Comparison of ENCODE assay signal across 8 cellular contexts in the genomic region with DNA sequence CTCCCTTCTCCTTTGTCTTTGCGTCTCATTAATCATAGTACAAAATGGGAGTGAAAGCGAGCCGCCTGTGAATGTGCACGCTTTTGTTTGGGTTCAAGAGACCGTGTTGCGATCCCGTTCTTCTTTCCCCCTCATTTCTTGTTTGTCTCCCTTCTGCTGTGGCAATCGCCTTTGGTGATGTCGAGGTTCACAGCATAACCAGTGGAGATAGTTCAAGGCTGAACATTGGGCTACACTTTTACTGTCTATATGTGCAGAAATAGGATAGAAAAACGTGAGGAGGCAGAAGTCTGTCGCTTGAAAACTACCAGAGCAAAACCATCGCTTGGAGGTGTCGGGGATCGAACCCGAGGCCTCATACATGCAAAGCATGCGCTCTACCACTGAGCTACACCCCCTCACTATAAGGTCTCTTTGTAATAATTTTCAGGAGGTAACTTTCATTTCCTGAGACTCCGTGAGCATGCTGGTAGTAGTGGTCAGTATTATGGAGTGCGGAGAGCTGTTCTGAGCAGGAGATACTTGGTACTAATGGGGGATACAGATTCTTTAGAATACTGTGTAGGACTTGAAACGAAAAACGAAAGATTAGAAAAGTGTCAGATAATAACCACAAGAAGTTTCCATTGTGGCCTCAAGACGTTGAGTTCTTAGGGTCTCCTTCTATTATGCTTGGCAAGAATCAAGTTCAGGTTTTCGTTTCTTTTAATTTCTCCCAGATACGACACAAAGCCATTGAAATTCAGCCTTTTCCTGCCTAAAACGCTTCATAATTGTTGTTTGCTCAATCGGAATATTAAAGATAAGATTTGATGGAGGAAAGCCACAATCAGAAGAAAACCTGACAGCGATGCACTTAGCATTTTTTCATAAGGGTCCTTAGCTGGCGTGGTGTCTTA.
DNase-seq lines count a peak whose midpoint lies in the region; ATAC-seq and TF ChIP-seq lines count a peak whose summit lies in the region.

No MANE protein-coding gene starts in this region.

- H3K27me3 ChIP-seq in Caco-2 (replicated peaks; ENCODE audit: control insufficient read depth, insufficient read depth, low read length): no peaks in the 10 kb centered on the region
- H3K27me3 ChIP-seq in HCT116 (ENCODE audit: insufficient read depth, low read length): no peaks in the 10 kb centered on the region

- peak overlapping the region; percentile 45 for H3K27ac Mint-ChIP-seq in Caco-2 (ENCODE audit: unreplicated experiment)
- H3K27ac Mint-ChIP-seq in activated T-helper 1 cell treated with anti-CD3 and anti-CD28 coated beads, Interleukin-12 subunit alpha, Interleukin-12 subunit beta, Interleukin-2, Interleukin-4 antibody, amounts not matched to agents 30 ng/mL and 10 ng/mL and 1 ng/mL, durations not matched to agents 14 hours and 24 hours and 36 hours: no peak overlapping the region

- no peaks in the 10 kb centered on the region for H3K9me3 ChIP-seq in Caco-2
- no peaks in the 10 kb centered on the region for H3K9me3 ChIP-seq in HCT116 (ENCODE audit: control insufficient read depth in 1 of 2, insufficient read depth in 1 of 2, low read depth in 1 of 2, low read length in 2 of 2)

- H3K9me2 ChIP-seq in HCT116 (ENCODE audit: insufficient read depth): no peaks in the 10 kb centered on the region

- TF ChIP-seq CTCF in Caco-2 (IDR thresholded peaks at IDR 0.05; ENCODE audit: insufficient read depth in 1 of 2, low read depth in 1 of 2, low read length in 1 of 2, severe bottlenecking in 1 of 2, unreplicated experiment in 1 of 2) (no peak), HCT116 (IDR thresholded peaks at IDR 0.05 in 2 of 3, conservative IDR thresholded peaks at IDR 0.05 in 1 of 3; ENCODE audit: borderline replicate concordance in 1 of 3, insufficient read depth in 1 of 3, low read depth in 2 of 3, low read length in 2 of 3) (no peak)

- peaks cover 10% of the 10 kb centered on the region for H3K36me3 Mint-ChIP-seq in Caco-2 (ENCODE audit: insufficient read depth, unreplicated experiment)
- peaks cover 2% of the 10 kb centered on the region for H3K36me3 Mint-ChIP-seq in activated T-helper 1 cell treated with anti-CD3 and anti-CD28 coated beads, Interleukin-12 subunit alpha, Interleukin-12 subunit beta, Interleukin-2, Interleukin-4 antibody, amounts not matched to agents 30 ng/mL and 10 ng/mL and 1 ng/mL, durations not matched to agents 14 hours and 24 hours and 36 hours (ENCODE audit: low read depth)

- peak overlapping the region; percentile 77 for H3K4me2 ChIP-seq in HCT116 (ENCODE audit: low read length)

- H3K4me1 ChIP-seq in Caco-2 (peaks cover 4% of the 10 kb centered on the region; the same call in 1 of the 2 replicates), HCT116 (ENCODE audit: control insufficient read depth in 1 of 2, insufficient read depth in 2 of 2, low read length in 2 of 2) (peaks cover 0 to 8% of the 10 kb centered on the region in 2 experiments; a peak in 1 of 4 replicates)

- peak overlapping the region; percentile 7; the same call in 1 of the 2 replicates for H3K4me3 ChIP-seq in Caco-2 (ENCODE audit: low read depth, low read length)
- H3K4me3 ChIP-seq in HCT116 (replicated peaks in 1 of 2; ENCODE audit: low read depth in 1 of 2, low read length in 2 of 2): peak overlapping the region; percentile 34 to 46

- peak; percentile 69 to 73 for DNase-seq in Caco-2
- no peak for DNase-seq in HCT116 (ENCODE audit: low read depth, low spot score)
- peak; percentile 98 for DNase-seq in OCI-M2 (lab: John Stamatoyannopoulos, UW; ENCODE audit: unreplicated experiment)
- peak; percentile 71 to 77 for DNase-seq in erythroblast (lab: John Stamatoyannopoulos, UW)
- no peak for DNase-seq in occipital lobe (lab: John Stamatoyannopoulos, UW)
- DNase-seq in activated T-helper 1 cell treated with anti-CD3 and anti-CD28 coated beads, Interleukin-12 subunit alpha, Interleukin-12 subunit beta, Interleukin-2, Interleukin-4 antibody, amounts not matched to agents 30 ng/mL and 10 ng/mL and 1 ng/mL, durations not matched to agents 14 hours and 24 hours and 36 hours (ENCODE audit: low spot score): no peak

- intact Hi-C loops in Caco-2 (cut with micrococcal nuclease; ENCODE audit: unreplicated experiment) (no loop called here), HCT116 (cut with micrococcal nuclease) (no loop called here)
- intact Hi-C loops in activated T-helper 1 cell treated with anti-CD3 and anti-CD28 coated beads, Interleukin-12 subunit alpha, Interleukin-12 subunit beta, Interleukin-2, Interleukin-4 antibody, amounts not matched to agents 30 ng/mL and 10 ng/mL and 1 ng/mL, durations not matched to agents 14 hours and 24 hours and 36 hours (cut with micrococcal nuclease): loop anchor here (10.0 kb wide), 2 partner anchors 182 to 1262 kb away; no protein-coding TSS in a partner anchor

- ATAC-seq in HCT116 (peak; percentile 89), GM18520 (IDR thresholded peaks at IDR 0.05; ENCODE audit: unreplicated experiment) (no peak), HG02623 (IDR thresholded peaks at IDR 0.05; ENCODE audit: unreplicated experiment) (no peak)

- RAD21 ChIA-PET in HCT116 (lab: Charles Lee; ENCODE audit: low non-redundant PET in 1 of 2, low total read pairs in 2 of 2, uncharacterized antibody in 2 of 2, unreplicated experiment in 2 of 2): interaction anchor here in 1 of 2 experiments (0.7 kb wide), 1 partner anchor 139 kb away, joined by 10 read pairs; no protein-coding TSS in a partner anchor

- H3K27me3 Mint-ChIP-seq in Caco-2 (ENCODE audit: insufficient read depth, unreplicated experiment): peaks cover 3% of the 10 kb centered on the region
- peaks cover 70% of the 10 kb centered on the region for H3K27me3 Mint-ChIP-seq in activated T-helper 1 cell treated with anti-CD3 and anti-CD28 coated beads, Interleukin-12 subunit alpha, Interleukin-12 subunit beta, Interleukin-2, Interleukin-4 antibody, amounts not matched to agents 30 ng/mL and 10 ng/mL and 1 ng/mL, durations not matched to agents 14 hours and 24 hours and 36 hours (ENCODE audit: insufficient read depth)

- TF ChIP-seq RAD21 in HCT116 (IDR thresholded peaks at IDR 0.05; ENCODE audit: low read depth): no peak

- POLR2A ChIA-PET in Caco-2 (lab: Charles Lee): no interaction called here
- POLR2A ChIA-PET in HCT116 (lab: Charles Lee): interaction anchor here (0.7 to 1.0 kb wide), 3 partner anchors 22 to 180 kb away, joined by 3 read pairs; no protein-coding TSS in a partner anchor

- BruUV-seq in Caco-2 (replicated peaks; lab: Mats Ljungman, UMichigan): no TSS peak
- no TSS peak for BruUV-seq in HCT116 (replicated peaks; lab: Mats Ljungman, UMichigan)

- H3K79me2 ChIP-seq in HCT116 (ENCODE audit: insufficient read depth, low read length): no peaks in the 10 kb centered on the region

- peak overlapping the region; percentile 75 for H3K4me3 Mint-ChIP-seq in Caco-2 (ENCODE audit: unreplicated experiment)
- no peak overlapping the region for H3K4me3 Mint-ChIP-seq in activated T-helper 1 cell treated with anti-CD3 and anti-CD28 coated beads, Interleukin-12 subunit alpha, Interleukin-12 subunit beta, Interleukin-2, Interleukin-4 antibody, amounts not matched to agents 30 ng/mL and 10 ng/mL and 1 ng/mL, durations not matched to agents 14 hours and 24 hours and 36 hours

- H2AFZ ChIP-seq in HCT116 (ENCODE audit: low read depth, low read length, poor library complexity, severe bottlenecking): peak overlapping the region; percentile 74

- peaks cover 16% of the 10 kb centered on the region for H3K4me1 Mint-ChIP-seq in Caco-2 (ENCODE audit: low read depth, unreplicated experiment)
- peaks cover 11% of the 10 kb centered on the region for H3K4me1 Mint-ChIP-seq in activated T-helper 1 cell treated with anti-CD3 and anti-CD28 coated beads, Interleukin-12 subunit alpha, Interleukin-12 subunit beta, Interleukin-2, Interleukin-4 antibody, amounts not matched to agents 30 ng/mL and 10 ng/mL and 1 ng/mL, durations not matched to agents 14 hours and 24 hours and 36 hours (ENCODE audit: low read depth)

- no peak overlapping the region for H3K9ac ChIP-seq in HCT116 (ENCODE audit: low read length)

- no peaks in the 10 kb centered on the region for H4K20me1 ChIP-seq in HCT116 (ENCODE audit: insufficient read depth)

- CTCF ChIA-PET in Caco-2 (lab: Charles Lee) (no interaction called here), HCT116 (lab: Charles Lee) (interaction anchor here (1.4 kb wide), 1 partner anchor 20 kb away, joined by 4 read pairs; no protein-coding TSS in a partner anchor)

- TF ChIP-seq POLR2A in HCT116 (IDR thresholded peaks at IDR 0.05; ENCODE audit: borderline replicate concordance, extremely low read depth, insufficient read depth, insufficient read length) (no peak), erythroblast (IDR thresholded peaks at IDR 0.05; ENCODE audit: low read length) (no peak)

- no peak overlapping the region for H3K27ac ChIP-seq in HCT116 (ENCODE audit: low read depth, low read length)

- H3K36me3 ChIP-seq in Caco-2 (ENCODE audit: control insufficient read depth, insufficient read depth, low read length): no peaks in the 10 kb centered on the region
- H3K36me3 ChIP-seq in HCT116 (ENCODE audit: control insufficient read depth in 1 of 2, insufficient read depth in 2 of 2, low read length in 2 of 2): no peaks in the 10 kb centered on the region

- no peaks in the 10 kb centered on the region for H3K9me3 Mint-ChIP-seq in Caco-2 (ENCODE audit: unreplicated experiment)
- peaks cover 8% of the 10 kb centered on the region for H3K9me3 Mint-ChIP-seq in activated T-helper 1 cell treated with anti-CD3 and anti-CD28 coated beads, Interleukin-12 subunit alpha, Interleukin-12 subunit beta, Interleukin-2, Interleukin-4 antibody, amounts not matched to agents 30 ng/mL and 10 ng/mL and 1 ng/mL, durations not matched to agents 14 hours and 24 hours and 36 hours

TF ChIP-seq in HCT116, 20 proteins besides CTCF, POLR2A, EP300 and RAD21 (continues in another document):
- TF ChIP-seq ZFX (IDR thresholded peaks at IDR 0.05) (no peak), CEBPB (IDR thresholded peaks at IDR 0.05; ENCODE audit: low read depth) (no peak), YY1 (IDR thresholded peaks at IDR 0.05; ENCODE audit: extremely low read depth, insufficient replicate concordance, low read depth, low read length) (no peak), ELF1 (IDR thresholded peaks at IDR 0.05; ENCODE audit: borderline replicate concordance, low read depth) (no peak), EZH2phosphoT487 (IDR thresholded peaks at IDR 0.05; ENCODE audit: borderline replicate concordance) (no peak), SP1 (IDR thresholded peaks at IDR 0.05; ENCODE audit: low read depth) (0 out of 2 replicates have a peak, but pooled peaks have one; percentile 20)

Comparison
In these comparisons a context has a peak if more than half of its experiments do, and no peak if none do; other contexts are left out.
1. DNase-seq: peak in Caco-2 (2 of 2), OCI-M2 (single experiment) and erythroblast (2 of 2); none in HCT116 (single experiment), occipital lobe (single experiment) and activated T-helper 1 cell treated with anti-CD3 and anti-CD28 coated beads, Interleukin-12 subunit alpha, Interleukin-12 subunit beta, Interleukin-2, Interleukin-4 antibody, amounts not matched to agents 30 ng/mL and 10 ng/mL and 1 ng/mL, durations not matched to agents 14 hours and 24 hours and 36 hours (single experiment).